16 cellular contexts compared by ENCODE assay signal in the genomic region with DNA sequence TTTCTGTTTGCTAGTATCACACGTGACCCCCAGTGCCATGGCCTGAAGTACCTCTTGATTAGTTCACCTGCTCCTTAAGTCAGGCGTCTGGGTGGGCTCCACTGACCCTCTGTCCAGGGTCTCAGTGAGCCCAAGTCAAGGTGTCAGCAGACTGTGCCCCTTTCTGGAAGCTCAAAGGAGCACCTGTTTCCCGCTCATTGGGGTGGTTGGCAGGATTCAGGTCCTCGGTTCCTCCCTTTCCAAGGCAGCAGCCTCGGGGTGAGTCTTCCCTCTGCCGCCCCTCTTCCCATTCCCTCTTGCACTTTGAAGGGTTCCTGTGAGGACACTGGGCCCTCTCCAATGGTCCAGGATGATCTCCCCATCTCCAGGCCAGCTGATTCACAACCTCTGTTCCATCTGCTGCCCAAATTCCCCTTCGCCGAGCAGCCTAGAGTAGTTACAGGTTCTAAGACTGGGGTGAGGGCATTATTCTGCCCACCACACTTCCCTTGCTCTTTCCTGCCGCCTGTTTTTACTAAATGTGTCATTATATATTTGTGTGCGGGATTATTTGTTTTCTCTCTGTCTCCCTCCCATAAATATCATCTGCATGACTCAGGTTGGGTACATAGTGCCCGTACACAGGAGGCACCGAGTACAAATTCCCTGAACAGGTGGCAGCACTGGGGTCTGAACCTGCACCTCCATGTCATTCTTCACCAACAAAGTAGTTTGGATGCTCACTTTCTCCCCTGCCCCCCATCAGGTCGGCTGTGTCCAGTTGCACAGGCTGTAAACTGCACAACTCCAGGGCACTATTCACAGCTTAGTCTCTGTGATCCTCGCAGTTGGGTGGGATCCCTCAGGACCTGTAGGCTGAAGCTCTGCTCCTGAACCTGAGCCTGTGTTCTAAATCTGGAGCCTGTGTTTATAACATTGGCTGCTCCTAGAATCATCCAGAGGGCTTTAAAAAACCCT. TPM values are rescaled to one million over a fixed set of nuclear protein-coding genes. Genes with fewer than 3 reads are reported as not detected.
A peak's percentile ranks its signal among the peaks of the same experiment; 100 is the strongest.
DNase-seq lines count a peak whose midpoint lies in the region; ATAC-seq, FAIRE-seq and TF ChIP-seq lines count a peak whose summit lies in the region.
"Had no signal": no experiment of that assay in that cellular context is flagged by ENCODE, and none has a peak within 500 bp of the region (broad histone marks: within the 10 kb centered on the region; RNA-seq: fewer than 3 reads in every experiment).

No MANE protein-coding gene starts in this region.

- H3K4me1 ChIP-seq in A549: peaks cover 13% of the 10 kb centered on the region; the same call in 2 of the 3 replicates
- H3K4me1 ChIP-seq in Peyer's patch: peaks cover 0 to 27% (median 19%) of the 10 kb centered on the region in 4 donors
- H3K4me1 ChIP-seq: thyroid gland had no signal

- H3K36me3 Mint-ChIP-seq in natural killer cell treated with Interleukin-12 subunit alpha and Interleukin-12 subunit beta and Interleukin-15 and Interleukin-18, amount 100 ng/mL, for 72 hours: no peaks in the 10 kb centered on the region
- H3K36me3 Mint-ChIP-seq in endothelial cell (ENCODE audit: low read depth, unreplicated experiment): no peaks in the 10 kb centered on the region

- peak overlapping the region; percentile 23; the same call in 2 of the 3 replicates for H3K4me2 ChIP-seq in A549

- TF ChIP-seq POLR2A in A549 (IDR thresholded peaks at IDR 0.05; ENCODE audit: low read length): no peak
- TF ChIP-seq POLR2A in Peyer's patch (IDR thresholded peaks at IDR 0.05): no peak

- H3K9me3 Mint-ChIP-seq in natural killer cell treated with Interleukin-12 subunit alpha and Interleukin-12 subunit beta and Interleukin-15 and Interleukin-18, amount 100 ng/mL, for 72 hours: no peaks in the 10 kb centered on the region
- no peaks in the 10 kb centered on the region for H3K9me3 Mint-ChIP-seq in endothelial cell (ENCODE audit: unreplicated experiment)

- TF ChIP-seq RAD21 in A549 (conservative IDR thresholded peaks at IDR 0.05 in 1 of 2, IDR thresholded peaks at IDR 0.05 in 1 of 2): no peak

- H3K36me3 ChIP-seq in Peyer's patch: no peaks in the 10 kb centered on the region
- H3K36me3 ChIP-seq: heart right ventricle, thyroid gland had no signal

- CTCF ChIA-PET in A549 (lab: Yijun Ruan, JAX): interaction anchor here (0.6 kb wide), 1 partner anchor 732 kb away, joined by 3 read pairs; no protein-coding TSS in a partner anchor

- TF ChIP-seq CTCF in A549 (IDR thresholded peaks at IDR 0.05): no peak
- TF ChIP-seq CTCF in Peyer's patch (IDR thresholded peaks at IDR 0.05): no peak
- TF ChIP-seq CTCF in endothelial cell (IDR thresholded peaks at IDR 0.05; ENCODE audit: unreplicated experiment): no peak

- no peaks in the 10 kb centered on the region for H3K27me3 Mint-ChIP-seq in natural killer cell treated with Interleukin-12 subunit alpha and Interleukin-12 subunit beta and Interleukin-15 and Interleukin-18, amount 100 ng/mL, for 72 hours
- H3K27me3 Mint-ChIP-seq in endothelial cell (ENCODE audit: unreplicated experiment): peaks cover 13% of the 10 kb centered on the region

- H3K4me1 Mint-ChIP-seq in natural killer cell treated with Interleukin-12 subunit alpha and Interleukin-12 subunit beta and Interleukin-15 and Interleukin-18, amount 100 ng/mL, for 72 hours (ENCODE audit: low read depth in 2 of 2): peaks cover 41 to 47% of the 10 kb centered on the region in 2 donors
- H3K4me1 Mint-ChIP-seq in endothelial cell (ENCODE audit: unreplicated experiment): peaks cover 7% of the 10 kb centered on the region

- WGBS in A549 (ENCODE audit: missing lambda C conversion rate): 49% methylated on average over 12 of the region's 14 CpGs

- peak overlapping the region; percentile 66 for H3K4me3 Mint-ChIP-seq in natural killer cell treated with Interleukin-12 subunit alpha and Interleukin-12 subunit beta and Interleukin-15 and Interleukin-18, amount 100 ng/mL, for 72 hours
- no peak overlapping the region for H3K4me3 Mint-ChIP-seq in endothelial cell (ENCODE audit: unreplicated experiment)

- H3K4me3 ChIP-seq in A549 (no peak overlapping the region), Peyer's patch (no peak overlapping the region)
- H3K4me3 ChIP-seq: heart right ventricle, thyroid gland had no signal

- FAIRE-seq in A549 (lab: Jason Lieb, UNC): no peak
- FAIRE-seq: astrocyte had no signal

- TF ChIP-seq EP300 in A549 (IDR thresholded peaks at IDR 0.05): no peak

- H3K9me3 ChIP-seq in A549 (peaks cover 5% of the 10 kb centered on the region; the same call in 2 of the 3 replicates), Peyer's patch (no peaks in the 10 kb centered on the region)
- H3K9me3 ChIP-seq: thyroid gland had no signal

- no peak overlapping the region for H3K27ac ChIP-seq in A549
- H3K27ac ChIP-seq in Peyer's patch: peak overlapping the region in 1 of 4 donors; percentile 22
- H3K27ac ChIP-seq: thyroid gland had no signal

- DNase-seq in A549 (ENCODE audit: low read depth in 1 of 2, low spot score in 1 of 2) (no peak), SW480 (ENCODE audit: low spot score) (peak; percentile 81), medulla oblongata (ENCODE audit: extremely low spot score) (no peak), Peyer's patch (no peak), endothelial cell (ENCODE audit: low spot score) (no peak)
- DNase-seq in natural killer cell treated with Interleukin-12 subunit alpha and Interleukin-12 subunit beta and Interleukin-15 and Interleukin-18, amount 100 ng/mL, for 72 hours (ENCODE audit: low spot score): no peak
- DNase-seq: cortex of kidney; DMS 273 treated with DMSO at 0.1 percent for 48 hours; HCEC 1CT; NCI-H1417; stimulated activated CD4-positive, alpha-beta T cell treated with anti-CD3 and anti-CD28 coated beads, Interleukin-1b, Interleukin-23, amount 100 ng/mL, for 48 hours; thyroid gland had no signal

- POLR2A ChIA-PET in A549 (lab: Yijun Ruan, JAX): no interaction called here

- H3K27ac Mint-ChIP-seq in natural killer cell treated with Interleukin-12 subunit alpha and Interleukin-12 subunit beta and Interleukin-15 and Interleukin-18, amount 100 ng/mL, for 72 hours: peak overlapping the region; percentile 20 to 79
- H3K27ac Mint-ChIP-seq in endothelial cell (ENCODE audit: unreplicated experiment): no peak overlapping the region

- peak; percentile 28 to 51; a peak in 3 of 6 replicates for ATAC-seq in A549
- peak; percentile 5 for ATAC-seq in GM21723 (IDR thresholded peaks at IDR 0.05; ENCODE audit: unreplicated experiment)
- no peak for ATAC-seq in natural killer cell treated with Interleukin-12 subunit alpha and Interleukin-12 subunit beta and Interleukin-15 and Interleukin-18, amount 100 ng/mL, for 72 hours
- no peak for ATAC-seq in GM21423 (IDR thresholded peaks at IDR 0.05; ENCODE audit: unreplicated experiment)

- no peaks in the 10 kb centered on the region for H3K27me3 ChIP-seq in Peyer's patch
- H3K27me3 ChIP-seq: thyroid gland had no signal

TF ChIP-seq in A549, 52 proteins besides CTCF, POLR2A, EP300 and RAD21:
- no peak for TF ChIP-seq NFE2L2 (conservative IDR thresholded peaks at IDR 0.05; ENCODE audit: low read length)
- no peak for TF ChIP-seq FOSL2 (IDR thresholded peaks at IDR 0.05)
- TF ChIP-seq FOSL2 (CRISPR knock-in tag; IDR thresholded peaks at IDR 0.05): peak; percentile 21; the same call in 1 of the 2 replicates

RNA-seq across cellular contexts. Expression of gene RBM38, which starts 58.5 kb away (rescaled TPM):
- polyA plus RNA-seq in A549 (2011; rRNA removed): 6.6 and 7.6 TPM in 2 replicates
- polyA plus RNA-seq in A549 (2012; cell fraction: cytosol; rRNA removed): 21.0 and 30.4 TPM in 2 replicates
- 23.6 and 33.0 TPM in 2 replicates for polyA plus RNA-seq in A549 (2012; cell fraction: nucleus; rRNA removed)
- polyA plus RNA-seq in A549 (2017; fragmentation: RNase III; extraction: RNeasy Plus Mini Kit Qiagen cat#74134 plus additional on column Dnase treatment): 13.0 to 15.7 TPM (median 14.2 TPM) in 3 replicates
- 3.9 and 4.5 TPM in 2 replicates for polyA minus RNA-seq in A549 (2011; rRNA and poly(A)+ RNA removed)
- total RNA-seq in natural killer cell treated with Interleukin-12 subunit alpha and Interleukin-12 subunit beta and Interleukin-15 and Interleukin-18, amount 100 ng/mL, for 72 hours: 10 to 100 TPM; 18.3 to 29.2 TPM
- total RNA-seq in Peyer's patch: 10 to 100 TPM in 3 of 4 donors, 1 to 10 TPM in 1; 9.6 to 15.5 (median 12.8) TPM
- 23.6 TPM for total RNA-seq in endothelial cell (ENCODE audit: unreplicated experiment)

Comparison
In these comparisons a context has a peak if more than half of its experiments do, and no peak if none do; other contexts are left out.
1. ATAC-seq: peak in A549 (2 of 2) and GM21723 (single experiment); none in natural killer cell treated with Interleukin-12 subunit alpha and Interleukin-12 subunit beta and Interleukin-15 and Interleukin-18, amount 100 ng/mL, for 72 hours (0 of 2) and GM21423 (single experiment).